Comparison of ENCODE assay signal across 1 cellular context in the genomic region with DNA sequence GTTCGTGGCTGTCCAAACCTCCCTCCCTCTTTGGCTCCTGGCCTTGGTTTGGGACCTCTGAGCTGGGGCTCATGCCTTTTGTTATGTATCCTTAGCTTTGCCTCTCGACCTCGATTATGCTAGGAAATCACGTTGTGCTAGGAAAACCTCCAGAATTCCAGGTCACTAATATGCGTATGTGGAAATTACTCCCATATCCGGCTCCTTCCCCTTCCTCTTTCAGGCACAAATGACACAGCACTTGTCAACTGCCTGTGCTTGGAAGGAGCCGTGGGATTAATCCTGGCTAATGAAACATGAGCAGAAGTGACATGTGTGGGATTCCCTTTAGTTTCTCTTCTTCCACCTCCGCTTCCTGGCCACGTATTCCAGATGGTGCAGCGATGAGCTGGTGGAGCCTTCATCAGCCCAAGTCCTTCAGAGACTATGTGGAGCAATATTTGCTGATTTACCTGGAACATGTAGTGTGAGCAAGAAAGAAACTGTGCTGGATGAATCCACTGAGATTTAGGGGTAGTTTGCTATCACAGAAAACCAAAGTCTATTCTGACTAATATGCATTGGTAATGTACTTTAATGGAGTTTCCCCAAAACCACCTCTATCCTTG.
TF ChIP-seq lines count a peak whose summit lies in the region.

No MANE protein-coding gene starts in this region.

TF ChIP-seq in GM12878, 131 proteins besides CTCF, POLR2A, EP300 and RAD21 (continued from another document):
- TF ChIP-seq, protein P1, sequence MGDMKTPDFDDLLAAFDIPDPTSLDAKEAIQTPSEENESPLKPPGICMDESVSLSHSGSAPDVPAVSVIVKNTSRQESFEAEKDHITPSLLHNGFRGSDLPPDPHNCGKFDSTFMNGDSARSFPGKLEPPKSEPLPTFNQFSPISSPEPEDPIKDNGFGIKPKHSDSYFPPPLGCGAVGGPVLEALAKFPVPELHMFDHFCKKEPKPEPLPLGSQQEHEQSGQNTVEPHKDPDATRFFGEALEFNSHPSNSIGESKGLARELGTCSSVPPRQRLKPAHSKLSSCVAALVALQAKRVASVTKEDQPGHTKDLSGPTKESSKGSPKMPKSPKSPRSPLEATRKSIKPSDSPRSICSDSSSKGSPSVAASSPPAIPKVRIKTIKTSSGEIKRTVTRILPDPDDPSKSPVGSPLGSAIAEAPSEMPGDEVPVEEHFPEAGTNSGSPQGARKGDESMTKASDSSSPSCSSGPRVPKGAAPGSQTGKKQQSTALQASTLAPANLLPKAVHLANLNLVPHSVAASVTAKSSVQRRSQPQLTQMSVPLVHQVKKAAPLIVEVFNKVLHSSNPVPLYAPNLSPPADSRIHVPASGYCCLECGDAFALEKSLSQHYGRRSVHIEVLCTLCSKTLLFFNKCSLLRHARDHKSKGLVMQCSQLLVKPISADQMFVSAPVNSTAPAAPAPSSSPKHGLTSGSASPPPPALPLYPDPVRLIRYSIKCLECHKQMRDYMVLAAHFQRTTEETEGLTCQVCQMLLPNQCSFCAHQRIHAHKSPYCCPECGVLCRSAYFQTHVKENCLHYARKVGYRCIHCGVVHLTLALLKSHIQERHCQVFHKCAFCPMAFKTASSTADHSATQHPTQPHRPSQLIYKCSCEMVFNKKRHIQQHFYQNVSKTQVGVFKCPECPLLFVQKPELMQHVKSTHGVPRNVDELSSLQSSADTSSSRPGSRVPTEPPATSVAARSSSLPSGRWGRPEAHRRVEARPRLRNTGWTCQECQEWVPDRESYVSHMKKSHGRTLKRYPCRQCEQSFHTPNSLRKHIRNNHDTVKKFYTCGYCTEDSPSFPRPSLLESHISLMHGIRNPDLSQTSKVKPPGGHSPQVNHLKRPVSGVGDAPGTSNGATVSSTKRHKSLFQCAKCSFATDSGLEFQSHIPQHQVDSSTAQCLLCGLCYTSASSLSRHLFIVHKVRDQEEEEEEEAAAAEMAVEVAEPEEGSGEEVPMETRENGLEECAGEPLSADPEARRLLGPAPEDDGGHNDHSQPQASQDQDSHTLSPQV (IDR thresholded peaks at IDR 0.05), result no peak
- TF ChIP-seq ZNF217 (IDR thresholded peaks at IDR 0.05), result no peak
- TF ChIP-seq MTA3 (IDR thresholded peaks at IDR 0.05; ENCODE audit: borderline replicate concordance, low read length), result 0 out of 2 replicates have a peak, but pooled peaks have one; percentile 53
- TF ChIP-seq, protein P2, sequence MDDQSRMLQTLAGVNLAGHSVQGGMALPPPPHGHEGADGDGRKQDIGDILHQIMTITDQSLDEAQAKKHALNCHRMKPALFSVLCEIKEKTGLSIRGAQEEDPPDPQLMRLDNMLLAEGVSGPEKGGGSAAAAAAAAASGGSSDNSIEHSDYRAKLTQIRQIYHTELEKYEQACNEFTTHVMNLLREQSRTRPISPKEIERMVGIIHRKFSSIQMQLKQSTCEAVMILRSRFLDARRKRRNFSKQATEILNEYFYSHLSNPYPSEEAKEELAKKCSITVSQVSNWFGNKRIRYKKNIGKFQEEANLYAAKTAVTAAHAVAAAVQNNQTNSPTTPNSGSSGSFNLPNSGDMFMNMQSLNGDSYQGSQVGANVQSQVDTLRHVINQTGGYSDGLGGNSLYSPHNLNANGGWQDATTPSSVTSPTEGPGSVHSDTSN (IDR thresholded peaks at IDR 0.05; ENCODE audit: insufficient replicate concordance, low read depth, low read length), result no peak
- TF ChIP-seq KLF5 (IDR thresholded peaks at IDR 0.05; ENCODE audit: partially characterized antibody), result no peak
- no peak for TF ChIP-seq YBX1 (IDR thresholded peaks at IDR 0.05)
- TF ChIP-seq, protein P3, sequence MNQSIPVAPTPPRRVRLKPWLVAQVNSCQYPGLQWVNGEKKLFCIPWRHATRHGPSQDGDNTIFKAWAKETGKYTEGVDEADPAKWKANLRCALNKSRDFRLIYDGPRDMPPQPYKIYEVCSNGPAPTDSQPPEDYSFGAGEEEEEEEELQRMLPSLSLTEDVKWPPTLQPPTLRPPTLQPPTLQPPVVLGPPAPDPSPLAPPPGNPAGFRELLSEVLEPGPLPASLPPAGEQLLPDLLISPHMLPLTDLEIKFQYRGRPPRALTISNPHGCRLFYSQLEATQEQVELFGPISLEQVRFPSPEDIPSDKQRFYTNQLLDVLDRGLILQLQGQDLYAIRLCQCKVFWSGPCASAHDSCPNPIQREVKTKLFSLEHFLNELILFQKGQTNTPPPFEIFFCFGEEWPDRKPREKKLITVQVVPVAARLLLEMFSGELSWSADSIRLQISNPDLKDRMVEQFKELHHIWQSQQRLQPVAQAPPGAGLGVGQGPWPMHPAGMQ (IDR thresholded peaks at IDR 0.05; ENCODE audit: borderline replicate concordance), result no peak
- TF ChIP-seq RBBP5 (conservative IDR thresholded peaks at IDR 0.05), result no peak
- TF ChIP-seq FOXK2 (IDR thresholded peaks at IDR 0.05), result no peak
- no peak for TF ChIP-seq POU2F2 (IDR thresholded peaks at IDR 0.05; ENCODE audit: borderline replicate concordance, low read depth, low read length)
- TF ChIP-seq STAT1 (conservative IDR thresholded peaks at IDR 0.05), result no peak
- TF ChIP-seq RUNX3 (IDR thresholded peaks at IDR 0.05; ENCODE audit: low read length), result peak; percentile 85
